ENCODE assay signal across 24 cellular contexts in genomic region chr4:80014531-80014930, GRCh38.
"Had no signal": no experiment of that assay in that cellular context is flagged by ENCODE, and none has a peak within 500 bp of the region (broad histone marks: within the 10 kb centered on the region; RNA-seq: fewer than 3 reads in every experiment).

No MANE protein-coding gene starts in this region.

- H3K27ac ChIP-seq: cardiac muscle cell, epithelial cell of prostate, left lung, upper lobe of right lung had no signal

- DNase-seq: activated CD4-positive, alpha-beta T cell treated with anti-CD3 and anti-CD28 coated beads for 1 hour; activated CD4-positive, alpha-beta T cell treated with anti-CD3 and anti-CD28 coated beads, Interleukin-2, amount 50 U/mL, for 1 hour; activated CD8-positive, alpha-beta memory T cell treated with anti-CD3 and anti-CD28 coated beads, Interleukin-2, amount 50 U/mL, for 4 hours; activated naive CD4-positive, alpha-beta T cell; activated naive CD8-positive, alpha-beta T cell treated with anti-CD3 and anti-CD28 coated beads for 36 hours; activated T-cell treated with anti-CD3 and anti-CD28 coated beads, Interleukin-2, amount 50 U/mL, for 24 hours; amygdala; foreskin melanocyte; kidney glomerular epithelial cell; left lung; natural killer cell; right cardiac atrium; stimulated activated CD4-positive, alpha-beta T cell treated with anti-CD3 and anti-CD28 coated beads, Interleukin-12 subunit alpha, Interleukin-12 subunit beta, amount 100 ng/mL, for 4 hours; stimulated activated CD4-positive, alpha-beta T cell treated with anti-CD3 and anti-CD28 coated beads, Interleukin-4, amount 100 ng/mL, for 4 hours; stimulated activated naive CD8-positive, alpha-beta T cell treated with anti-CD3 and anti-CD28 coated beads, Interleukin-15, Interleukin-2, amounts not matched to agents 100 U/mL and 50 U/mL, for 24 hours; T-helper 1 cell; upper lobe of right lung had no signal

- H3K27ac Mint-ChIP-seq: activated naive CD8-positive, alpha-beta T cell treated with anti-CD3 and anti-CD28 coated beads for 36 hours; activated T-cell treated with anti-CD3 and anti-CD28 coated beads, Interleukin-2, amount 50 U/mL, for 24 hours; activated T-helper 17 cell treated with anti-CD3 and anti-CD28 coated beads, Interleukin-2, amount 50 U/mL, for 72 hours; mesothelial cell of epicardium; natural killer cell; progenitor cell of endocrine pancreas had no signal

- FAIRE-seq: TTC549 had no signal

- H3K27me3 Mint-ChIP-seq: activated naive CD8-positive, alpha-beta T cell treated with anti-CD3 and anti-CD28 coated beads for 36 hours; activated T-cell treated with anti-CD3 and anti-CD28 coated beads, Interleukin-2, amount 50 U/mL, for 24 hours; activated T-helper 17 cell treated with anti-CD3 and anti-CD28 coated beads, Interleukin-2, amount 50 U/mL, for 72 hours; progenitor cell of endocrine pancreas had no signal

- H3K9me3 ChIP-seq: left lung, upper lobe of right lung had no signal

- H3K27me3 ChIP-seq: cardiac muscle cell, left lung, upper lobe of right lung had no signal

- H3K4me3 Mint-ChIP-seq: activated naive CD8-positive, alpha-beta T cell treated with anti-CD3 and anti-CD28 coated beads for 36 hours; activated T-cell treated with anti-CD3 and anti-CD28 coated beads, Interleukin-2, amount 50 U/mL, for 24 hours; activated T-helper 17 cell treated with anti-CD3 and anti-CD28 coated beads, Interleukin-2, amount 50 U/mL, for 72 hours; mesothelial cell of epicardium; natural killer cell had no signal

- H3K4me3 ChIP-seq: cardiac muscle cell, left lung, lung, upper lobe of right lung had no signal

- ATAC-seq: activated T-helper 17 cell treated with anti-CD3 and anti-CD28 coated beads, Interleukin-2, amount 50 U/mL, for 72 hours; left lung; natural killer cell; right cardiac atrium; stimulated activated naive CD8-positive, alpha-beta T cell treated with anti-CD3 and anti-CD28 coated beads, Interleukin-15, Interleukin-2, amounts not matched to agents 100 U/mL and 50 U/mL, for 24 hours; upper lobe of right lung had no signal

- H3K9me3 Mint-ChIP-seq: activated T-cell treated with anti-CD3 and anti-CD28 coated beads, Interleukin-2, amount 50 U/mL, for 24 hours; activated T-helper 17 cell treated with anti-CD3 and anti-CD28 coated beads, Interleukin-2, amount 50 U/mL, for 72 hours; mesothelial cell of epicardium; natural killer cell had no signal

- H3K4me1 ChIP-seq: upper lobe of right lung had no signal

- H3K36me3 Mint-ChIP-seq: natural killer cell had no signal
